ENCODE assay signal across 1 cellular context in the genomic region with DNA sequence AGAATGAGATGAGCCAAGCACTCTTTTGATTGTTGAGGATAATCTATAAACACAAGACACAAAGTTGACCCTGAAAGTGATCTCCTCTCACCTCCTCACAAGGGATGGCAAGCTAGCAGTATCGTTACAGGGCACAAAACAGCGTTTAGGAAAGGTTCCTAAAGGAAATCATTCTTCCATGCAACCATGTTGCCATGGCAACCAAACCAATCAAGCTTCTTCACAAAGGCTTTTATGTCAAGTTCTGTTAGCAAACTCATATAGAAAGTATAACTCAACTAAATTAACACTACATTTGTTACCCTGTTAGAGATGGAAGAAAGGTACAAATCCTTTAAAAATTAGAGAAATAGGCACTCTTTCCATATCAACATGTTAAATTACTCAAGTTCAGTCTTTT.
TF ChIP-seq lines count a peak whose summit lies in the region.

No MANE protein-coding gene starts in this region.

TF ChIP-seq in H1, 55 proteins besides CTCF, POLR2A, EP300 and RAD21:
- TF ChIP-seq SUZ12 (IDR thresholded peaks at IDR 0.05; ENCODE audit: low read length), result no peak
- no peak for TF ChIP-seq SP1 (IDR thresholded peaks at IDR 0.05; ENCODE audit: low read depth, low read length)
- TF ChIP-seq TEAD4 (IDR thresholded peaks at IDR 0.05; ENCODE audit: low read depth, low read length), result no peak
- TF ChIP-seq RXRA (IDR thresholded peaks at IDR 0.05; ENCODE audit: insufficient read depth, low read depth, low read length), result no peak
- no peak for TF ChIP-seq PHF8 (conservative IDR thresholded peaks at IDR 0.05; ENCODE audit: low read depth, low read length)
- no peak for TF ChIP-seq BCL11A (IDR thresholded peaks at IDR 0.05; ENCODE audit: low read depth in 2 of 2, low read length in 2 of 2)
- TF ChIP-seq HDAC2 (IDR thresholded peaks at IDR 0.05; ENCODE audit: borderline replicate concordance in 1 of 2, low read depth in 2 of 2, low read length in 2 of 2), result no peak
- no peak for TF ChIP-seq GTF2F1 (IDR thresholded peaks at IDR 0.05; ENCODE audit: borderline replicate concordance, low read depth, low read length)
- no peak for TF ChIP-seq RFX5 (IDR thresholded peaks at IDR 0.05; ENCODE audit: borderline replicate concordance, low read depth, low read length)
TF ChIP-seq in H1: peak in this region for 0.
